8 cellular contexts compared by ENCODE assay signal in genomic region chr12:64781374-64782029, GRCh38. TPM values are rescaled to one million over a fixed set of nuclear protein-coding genes. Genes with fewer than 3 reads are reported as not detected.
DNase-seq lines count a peak whose midpoint lies in the region; ATAC-seq lines count a peak whose summit lies in the region.

No MANE protein-coding gene starts in this region.

- ATAC-seq in central memory CD8-positive, alpha-beta T cell (replicated peaks; ENCODE audit: extremely low read depth, poor library complexity, severe bottlenecking) = peak; percentile 22

- peak overlapping the region; percentile 63 for H3K4me3 Mint-ChIP-seq in activated CD4-positive, alpha-beta T cell treated with anti-CD3 and anti-CD28 coated beads, Interleukin-2, amount 10 ng/mL, durations not matched to agents 7 days and 5 days
- peak overlapping the region; percentile 81 for H3K4me3 Mint-ChIP-seq in central memory CD8-positive, alpha-beta T cell

- peaks cover 5% of the 10 kb centered on the region for H3K36me3 Mint-ChIP-seq in activated CD4-positive, alpha-beta T cell treated with anti-CD3 and anti-CD28 coated beads, Interleukin-2, amount 10 ng/mL, durations not matched to agents 7 days and 5 days (ENCODE audit: low read depth)
- no peaks in the 10 kb centered on the region for H3K36me3 Mint-ChIP-seq in central memory CD8-positive, alpha-beta T cell (ENCODE audit: insufficient read depth)

- no peaks in the 10 kb centered on the region for H3K9me3 Mint-ChIP-seq in activated CD4-positive, alpha-beta T cell treated with anti-CD3 and anti-CD28 coated beads, Interleukin-2, amount 10 ng/mL, durations not matched to agents 7 days and 5 days
- peaks cover 8% of the 10 kb centered on the region for H3K9me3 Mint-ChIP-seq in central memory CD8-positive, alpha-beta T cell

- H3K4me1 Mint-ChIP-seq in activated CD4-positive, alpha-beta T cell treated with anti-CD3 and anti-CD28 coated beads, Interleukin-2, amount 10 ng/mL, durations not matched to agents 7 days and 5 days = peaks cover 15% of the 10 kb centered on the region
- H3K4me1 Mint-ChIP-seq in central memory CD8-positive, alpha-beta T cell = peaks cover 13% of the 10 kb centered on the region

- peaks cover 76% of the 10 kb centered on the region for H3K27me3 Mint-ChIP-seq in activated CD4-positive, alpha-beta T cell treated with anti-CD3 and anti-CD28 coated beads, Interleukin-2, amount 10 ng/mL, durations not matched to agents 7 days and 5 days
- peaks cover 85% of the 10 kb centered on the region for H3K27me3 Mint-ChIP-seq in central memory CD8-positive, alpha-beta T cell

- H3K27ac Mint-ChIP-seq in activated CD4-positive, alpha-beta T cell treated with anti-CD3 and anti-CD28 coated beads, Interleukin-2, amount 10 ng/mL, durations not matched to agents 7 days and 5 days = no peak overlapping the region
- H3K27ac Mint-ChIP-seq in central memory CD8-positive, alpha-beta T cell (ENCODE audit: low read depth) = no peak overlapping the region

- CTCF ChIA-PET in activated CD4-positive, alpha-beta T cell treated with anti-CD3 and anti-CD28 coated beads, Interleukin-2, amount 10 ng/mL, durations not matched to agents 7 days and 5 days (lab: Charles Lee) = interaction anchor here (0.8 to 1.4 kb wide), 3 partner anchors 10 to 43 kb away, joined by 3 to 6 read pairs (median 3); partner anchors contain the start of gene TBC1D30

- DNase-seq in activated CD4-positive, alpha-beta T cell treated with anti-CD3 and anti-CD28 coated beads, Interleukin-2, amount 10 ng/mL, durations not matched to agents 7 days and 5 days = no peak
- no peak for DNase-seq in activated CD4-positive, alpha-beta T cell treated with anti-CD3 and anti-CD28 coated beads for 4 hours
- DNase-seq in NCI-H146 treated with DMSO at 0.1 percent for 48 hours (lab: John Stamatoyannopoulos, UW; ENCODE audit: unreplicated experiment) (peak; percentile 40), mucosa of gallbladder (ENCODE audit: low spot score) (peak; percentile 25), superior temporal gyrus (ENCODE audit: extremely low spot score) (no peak), epidermal melanocyte (ENCODE audit: insufficient read length, low spot score) (no peak), 8988T (no peak)
- DNase-seq in central memory CD8-positive, alpha-beta T cell (ENCODE audit: low spot score in 2 of 2) = no peak

- POLR2A ChIA-PET in activated CD4-positive, alpha-beta T cell treated with anti-CD3 and anti-CD28 coated beads, Interleukin-2, amount 10 ng/mL, durations not matched to agents 7 days and 5 days (lab: Charles Lee) = no interaction called here

RNA-seq across cellular contexts. Expression of gene GNS, which starts 22.3 kb away (rescaled TPM):
- total RNA-seq in activated CD4-positive, alpha-beta T cell treated with anti-CD3 and anti-CD28 coated beads, Interleukin-2, amount 10 ng/mL, durations not matched to agents 7 days and 5 days = 10 to 100 TPM; 25.3 to 31.3 TPM
- total RNA-seq in mucosa of gallbladder = 126 TPM

RNA-seq across cellular contexts. Expression of gene TBC1D30, which starts 42.9 kb away (rescaled TPM):
- total RNA-seq in activated CD4-positive, alpha-beta T cell treated with anti-CD3 and anti-CD28 coated beads, Interleukin-2, amount 10 ng/mL, durations not matched to agents 7 days and 5 days = under 1 TPM; 0.19 to 0.20 TPM
- total RNA-seq in mucosa of gallbladder = 17.1 TPM

Comparison
In these comparisons a context has a peak if more than half of its experiments do, and no peak if none do; other contexts are left out.
1. DNase-seq: peak in NCI-H146 treated with DMSO at 0.1 percent for 48 hours (single experiment) and mucosa of gallbladder (single experiment); none in activated CD4-positive, alpha-beta T cell treated with anti-CD3 and anti-CD28 coated beads, Interleukin-2, amount 10 ng/mL, durations not matched to agents 7 days and 5 days (single experiment), activated CD4-positive, alpha-beta T cell treated with anti-CD3 and anti-CD28 coated beads for 4 hours (0 of 2), central memory CD8-positive, alpha-beta T cell (0 of 2), superior temporal gyrus (single experiment), epidermal melanocyte (single experiment) and 8988T (single experiment).
2. RNA of gene TBC1D30, which starts 42.9 kb away (total RNA-seq): 17.1 TPM in mucosa of gallbladder (single experiment); 0.19 to 0.20 TPM in activated CD4-positive, alpha-beta T cell treated with anti-CD3 and anti-CD28 coated beads, Interleukin-2, amount 10 ng/mL, durations not matched to agents 7 days and 5 days; every median in the first group is over 10 times any median in the second.